Comparison of ENCODE assay signal across 25 cellular contexts in genomic region chr12:50482566-50482965, GRCh38.
"Had no signal": no experiment of that assay in that cellular context is flagged by ENCODE, and none has a peak within 500 bp of the region (broad histone marks: within the 10 kb centered on the region; RNA-seq: fewer than 3 reads in every experiment).

No MANE protein-coding gene starts in this region.

- H3K4me3 Mint-ChIP-seq: activated naive CD8-positive, alpha-beta T cell treated with anti-CD3 and anti-CD28 coated beads for 36 hours; activated T-cell treated with anti-CD3 and anti-CD28 coated beads, Interleukin-2, amount 50 U/mL, for 24 hours; activated T-helper 17 cell treated with anti-CD3 and anti-CD28 coated beads, Interleukin-2, amount 50 U/mL, for 72 hours; endodermal cell; naive thymus-derived CD4-positive, alpha-beta T cell; type B pancreatic cell had no signal

- H3K36me3 ChIP-seq: prostate gland, right atrium auricular region, thoracic aorta had no signal

- H3K4me1 Mint-ChIP-seq: activated naive CD8-positive, alpha-beta T cell treated with anti-CD3 and anti-CD28 coated beads for 36 hours; activated T-helper 17 cell treated with anti-CD3 and anti-CD28 coated beads, Interleukin-2, amount 50 U/mL, for 72 hours; endodermal cell had no signal

- H3K9me3 Mint-ChIP-seq: activated T-cell treated with anti-CD3 and anti-CD28 coated beads, Interleukin-2, amount 50 U/mL, for 24 hours; activated T-helper 17 cell treated with anti-CD3 and anti-CD28 coated beads, Interleukin-2, amount 50 U/mL, for 72 hours; endodermal cell had no signal

- DNase-seq: activated CD4-positive, alpha-beta T cell treated with anti-CD3 and anti-CD28 coated beads, Interleukin-2, amount 50 U/mL, for 4 hours; activated CD8-positive, alpha-beta memory T cell treated with anti-CD3 and anti-CD28 coated beads for 24 hours; activated CD8-positive, alpha-beta memory T cell treated with anti-CD3 and anti-CD28 coated beads, Interleukin-2, amount 50 U/mL, for 4 hours; activated naive CD4-positive, alpha-beta T cell; activated naive CD8-positive, alpha-beta T cell treated with anti-CD3 and anti-CD28 coated beads for 36 hours; activated T-cell treated with anti-CD3 and anti-CD28 coated beads, Interleukin-2, amount 50 U/mL, for 24 hours; amniotic stem cell; cerebellar nuclear complex; cortex of kidney; endodermal cell; heart right ventricle; islet precursor cell; lower lobe of right lung; naive thymus-derived CD4-positive, alpha-beta T cell; spleen; stimulated activated CD4-positive, alpha-beta T cell treated with anti-CD3 and anti-CD28 coated beads, Interleukin-4, amount 100 ng/mL, for 1 hour; stimulated activated naive CD4-positive, alpha-beta T cell; T-helper 9 cell had no signal

- H3K27me3 Mint-ChIP-seq: activated naive CD8-positive, alpha-beta T cell treated with anti-CD3 and anti-CD28 coated beads for 36 hours; activated T-cell treated with anti-CD3 and anti-CD28 coated beads, Interleukin-2, amount 50 U/mL, for 24 hours; activated T-helper 17 cell treated with anti-CD3 and anti-CD28 coated beads, Interleukin-2, amount 50 U/mL, for 72 hours; naive thymus-derived CD4-positive, alpha-beta T cell; type B pancreatic cell had no signal

- H3K36me3 Mint-ChIP-seq: activated naive CD8-positive, alpha-beta T cell treated with anti-CD3 and anti-CD28 coated beads for 36 hours had no signal

- H3K27ac Mint-ChIP-seq: activated naive CD8-positive, alpha-beta T cell treated with anti-CD3 and anti-CD28 coated beads for 36 hours; activated T-cell treated with anti-CD3 and anti-CD28 coated beads, Interleukin-2, amount 50 U/mL, for 24 hours; activated T-helper 17 cell treated with anti-CD3 and anti-CD28 coated beads, Interleukin-2, amount 50 U/mL, for 72 hours; endodermal cell; type B pancreatic cell had no signal

- H3K4me1 ChIP-seq: heart right ventricle, lower lobe of right lung, prostate gland, right atrium auricular region, spleen, vagina had no signal

- H3K4me3 ChIP-seq: heart right ventricle, lower lobe of right lung, prostate gland, right atrium auricular region, spleen, thoracic aorta, vagina had no signal

- H3K27ac ChIP-seq: epithelial cell of prostate, heart right ventricle, lower lobe of right lung, prostate gland, right atrium auricular region, spleen, thoracic aorta, vagina had no signal

- H3K27me3 ChIP-seq: heart right ventricle, right atrium auricular region, spleen, vagina had no signal

- H3K9me3 ChIP-seq: heart right ventricle, lower lobe of right lung, prostate gland, right atrium auricular region, spleen, thoracic aorta, vagina had no signal
